ENCODE assay signal across 33 cellular contexts in the genomic region with DNA sequence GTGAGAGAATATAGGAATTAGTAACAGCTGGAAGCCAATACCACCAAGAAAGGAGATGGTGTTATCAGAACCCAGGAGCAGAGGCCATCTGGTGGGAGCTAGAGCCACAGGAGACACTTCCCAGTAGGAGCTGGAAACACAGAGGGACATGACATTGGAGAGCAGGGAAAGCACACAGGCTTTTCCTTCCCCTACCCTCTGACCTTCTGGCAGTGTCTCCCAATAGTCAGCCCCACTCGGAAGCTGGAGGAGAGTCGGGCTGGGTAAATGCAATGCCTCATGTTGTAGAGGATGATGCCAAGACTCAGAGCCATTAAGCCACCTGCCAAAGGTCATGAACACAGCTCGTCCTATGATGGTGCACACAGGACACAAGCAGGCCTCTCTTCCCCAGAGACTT.
"Had no signal": no experiment of that assay in that cellular context is flagged by ENCODE, and none has a peak within 500 bp of the region (broad histone marks: within the 10 kb centered on the region; RNA-seq: fewer than 3 reads in every experiment).

No MANE protein-coding gene starts in this region.

- H3K9me3 ChIP-seq: MG63 had no signal

- H3K27ac ChIP-seq: KMS-11 had no signal

- H3K4me2 ChIP-seq: KMS-11 had no signal

- H3K9ac ChIP-seq: KMS-11 had no signal

- H3K27me3 ChIP-seq: MG63 had no signal

- H3K4me3 ChIP-seq: MG63 had no signal

- H3K36me3 ChIP-seq: MG63 had no signal

- DNase-seq: Karpas-422, Kasumi-1, KG1, MG63, MM.1S, MV-4-11, NCI-H1048, NCI-H1092, NCI-H1092 treated with DMSO at 0.1 percent for 48 hours, NCI-H1105, NCI-H1105 treated with DMSO at 0.1 percent for 48 hours, NCI-H1417, NCI-H1417 treated with DMSO at 0.1 percent for 48 hours, NCI-H1436, NCI-H1436 treated with DMSO at 0.1 percent for 48 hours, NCI-H146, NCI-H1694, NCI-H1694 treated with DMSO at 0.1 percent for 48 hours, NCI-H187, NCI-H187 treated with DMSO at 0.1 percent for 48 hours, NCI-H1930, NCI-H2029, NCI-H2029 treated with DMSO at 0.1 percent for 48 hours, NCI-H2081, NCI-H2081 treated with DMSO at 0.1 percent for 48 hours, NCI-H2107, NCI-H2171, NCI-H2227 treated with DMSO at 0.1 percent for 48 hours, NCI-H226, NCI-H345, NCI-H446, NCI-H446 treated with DMSO at 0.1 percent for 48 hours had no signal
